Comparison of ENCODE assay signal across 11 cellular contexts in genomic region chr12:111431772-111432171, GRCh38. TPM values are rescaled to one million over a fixed set of nuclear protein-coding genes. Genes with fewer than 3 reads are reported as not detected.
DNase-seq lines count a peak whose midpoint lies in the region; ATAC-seq and TF ChIP-seq lines count a peak whose summit lies in the region.
"Had no signal": no experiment of that assay in that cellular context is flagged by ENCODE, and none has a peak within 500 bp of the region (broad histone marks: within the 10 kb centered on the region; RNA-seq: fewer than 3 reads in every experiment).

No MANE protein-coding gene starts in this region.

- H3K4me3 Mint-ChIP-seq in CD14-positive monocyte (peak overlapping the region in 1 of 2 donors; percentile 56), IgD-negative memory B cell (peak overlapping the region in 3 of 4 donors; percentile 82 to 94 (median 87)), nephron progenitor cell (no peak overlapping the region)
- peak overlapping the region; percentile 24 for H3K4me3 Mint-ChIP-seq in dendritic cell treated with granulocyte-macrophage colony-stimulating factor and Interleukin-4, amounts not matched to agents 40 ng/mL and 50 ng/mL, for 4 days
- H3K4me3 Mint-ChIP-seq: brain, nephron had no signal

- DNase-seq in CD14-positive monocyte (ENCODE audit: low spot score) (no peak), nephron progenitor cell (no peak), activated gamma-delta T cell treated with Interleukin-2 at 50 U/mL for 16 hours (no peak)
- DNase-seq in effector CD4-positive, alpha-beta T cell = no peak
- DNase-seq: stimulated activated CD4-positive, alpha-beta T cell treated with anti-CD3 and anti-CD28 coated beads, Interleukin-4, amount 100 ng/mL, for 1 hour had no signal

- H3K4me1 Mint-ChIP-seq in CD14-positive monocyte (peaks cover 99% of the 10 kb centered on the region), IgD-negative memory B cell (peaks cover 52 to 75% (median 55%) of the 10 kb centered on the region in 3 donors), nephron progenitor cell (peaks cover 39% of the 10 kb centered on the region)
- H3K4me1 Mint-ChIP-seq in dendritic cell treated with granulocyte-macrophage colony-stimulating factor and Interleukin-4, amounts not matched to agents 40 ng/mL and 50 ng/mL, for 4 days (ENCODE audit: low read depth) = peaks cover 97% of the 10 kb centered on the region

- H3K36me3 Mint-ChIP-seq in CD14-positive monocyte (peaks cover 40 to 52% of the 10 kb centered on the region in 2 donors), IgD-negative memory B cell (no peaks in the 10 kb centered on the region), nephron progenitor cell (ENCODE audit: low read depth) (no peaks in the 10 kb centered on the region)
- H3K36me3 Mint-ChIP-seq in dendritic cell treated with granulocyte-macrophage colony-stimulating factor and Interleukin-4, amounts not matched to agents 40 ng/mL and 50 ng/mL, for 4 days (ENCODE audit: low read depth) = peaks cover 89% of the 10 kb centered on the region

- H3K27ac Mint-ChIP-seq in CD14-positive monocyte (peak overlapping the region; percentile 85 to 95 (median 92)), IgD-negative memory B cell (peak overlapping the region; percentile 96 to 99 (median 99)), nephron progenitor cell (peak overlapping the region; percentile 36)
- peak overlapping the region; percentile 65 for H3K27ac Mint-ChIP-seq in dendritic cell treated with granulocyte-macrophage colony-stimulating factor and Interleukin-4, amounts not matched to agents 40 ng/mL and 50 ng/mL, for 4 days

- H3K27me3 Mint-ChIP-seq in CD14-positive monocyte (ENCODE audit: low read depth in 3 of 3) (peaks cover 0 to 2% (median 0%) of the 10 kb centered on the region in 3 donors), IgD-negative memory B cell (no peaks in the 10 kb centered on the region), nephron progenitor cell (ENCODE audit: low read depth, poor library complexity) (no peaks in the 10 kb centered on the region)
- no peaks in the 10 kb centered on the region for H3K27me3 Mint-ChIP-seq in dendritic cell treated with granulocyte-macrophage colony-stimulating factor and Interleukin-4, amounts not matched to agents 40 ng/mL and 50 ng/mL, for 4 days

- intact Hi-C loops in CD14-positive monocyte (cut with micrococcal nuclease) = loop anchor here in 1 of 2 donors (2.0 kb wide), 1 partner anchor 13 kb away; no protein-coding TSS in a partner anchor
- intact Hi-C loops in dendritic cell treated with granulocyte-macrophage colony-stimulating factor and Interleukin-4, amounts not matched to agents 40 ng/mL and 50 ng/mL, for 4 days (cut with micrococcal nuclease) = no loop called here

- ATAC-seq in GM18517 (IDR thresholded peaks at IDR 0.05; ENCODE audit: unreplicated experiment) = no peak
- no peak for ATAC-seq in HG03135 (IDR thresholded peaks at IDR 0.05; ENCODE audit: unreplicated experiment)

- TF ChIP-seq CTCF in CD14-positive monocyte (IDR thresholded peaks at IDR 0.05) (no peak), nephron progenitor cell (IDR thresholded peaks at IDR 0.05) (no peak)

- no peaks in the 10 kb centered on the region for H3K9me3 Mint-ChIP-seq in CD14-positive monocyte
- no peaks in the 10 kb centered on the region for H3K9me3 Mint-ChIP-seq in IgD-negative memory B cell
- no peaks in the 10 kb centered on the region for H3K9me3 Mint-ChIP-seq in dendritic cell treated with granulocyte-macrophage colony-stimulating factor and Interleukin-4, amounts not matched to agents 40 ng/mL and 50 ng/mL, for 4 days
- no peaks in the 10 kb centered on the region for H3K9me3 Mint-ChIP-seq in nephron progenitor cell
- H3K9me3 Mint-ChIP-seq: brain, nephron had no signal

RNA-seq across cellular contexts. Expression of gene SH2B3, which starts 26.0 kb away (rescaled TPM):
- polyA plus RNA-seq in CD14-positive monocyte = 10 to 100 TPM; 15.2 to 33.5 TPM
- 10.3 TPM for polyA plus RNA-seq in IgD-negative memory B cell

Comparison
In these comparisons a context has a peak if more than half of its experiments do, and no peak if none do; other contexts are left out.
1. H3K27ac Mint-ChIP-seq: peak in every context shown above with its lines; median percentile 99 in IgD-negative memory B cell; 92 in CD14-positive monocyte; 65 in dendritic cell treated with granulocyte-macrophage colony-stimulating factor and Interleukin-4, amounts not matched to agents 40 ng/mL and 50 ng/mL, for 4 days; 36 in nephron progenitor cell.